ENCODE assay signal across 14 cellular contexts in genomic region chr2:16257001-16257724, GRCh38.
DNase-seq lines count a peak whose midpoint lies in the region; ATAC-seq and TF ChIP-seq lines count a peak whose summit lies in the region.
"Had no signal": no experiment of that assay in that cellular context is flagged by ENCODE, and none has a peak within 500 bp of the region (broad histone marks: within the 10 kb centered on the region; RNA-seq: fewer than 3 reads in every experiment).

No MANE protein-coding gene starts in this region.

- no peaks in the 10 kb centered on the region for H3K36me3 Mint-ChIP-seq in nephron progenitor cell (ENCODE audit: low read depth)

- H3K4me1 ChIP-seq in BLaER1 (peaks cover 13% of the 10 kb centered on the region; the same call in 1 of the 2 replicates), lower lobe of right lung (no peaks in the 10 kb centered on the region)

- H3K27ac ChIP-seq in BLaER1 (no peak overlapping the region), lower lobe of right lung (no peak overlapping the region)
- H3K27ac ChIP-seq: RWPE1 had no signal

- no peak for TF ChIP-seq CTCF in nephron progenitor cell (IDR thresholded peaks at IDR 0.05)
- TF ChIP-seq CTCF in lower lobe of right lung (IDR thresholded peaks at IDR 0.05) = no peak

- H3K9me3 ChIP-seq in BLaER1 (no peaks in the 10 kb centered on the region), lower lobe of right lung (no peaks in the 10 kb centered on the region)
- H3K9me3 ChIP-seq: HAP-1 had no signal

- intact Hi-C loops in lower lobe of right lung (cut with DNase I) = no loop called here

- peaks cover 6% of the 10 kb centered on the region for H3K27me3 Mint-ChIP-seq in nephron progenitor cell (ENCODE audit: low read depth, poor library complexity)

- ATAC-seq in lower lobe of right lung (no peak), HG03457 (IDR thresholded peaks at IDR 0.05; ENCODE audit: unreplicated experiment) (no peak)

- DNase-seq in GF-D8 (lab: John Stamatoyannopoulos, UW) = peak; percentile 2
- peak; percentile 54 for DNase-seq in RPMI8226
- DNase-seq in nephron progenitor cell = no peak
- no peak for DNase-seq in lower lobe of right lung
- DNase-seq in T1000 (lab: John Stamatoyannopoulos, UW) = no peak
- DNase-seq: DMS 273 treated with DMSO at 0.1 percent for 48 hours, NCI-H1930, NCI-H2171, NCI-H510A had no signal

- H3K27me3 ChIP-seq in BLaER1 (no peaks in the 10 kb centered on the region), lower lobe of right lung (ENCODE audit: low read depth) (no peaks in the 10 kb centered on the region)

- H3K4me2 ChIP-seq in BLaER1 = peak overlapping the region; percentile 25; the same call in 1 of the 2 replicates

- no peak overlapping the region for H3K4me3 Mint-ChIP-seq in nephron progenitor cell
- H3K4me3 Mint-ChIP-seq: B cell had no signal

- H3K9ac ChIP-seq in BLaER1 = no peak overlapping the region

- H3K36me3 ChIP-seq in BLaER1 (no peaks in the 10 kb centered on the region), lower lobe of right lung (no peaks in the 10 kb centered on the region)
- H3K36me3 ChIP-seq: HAP-1 had no signal

- no peaks in the 10 kb centered on the region for H4K20me1 ChIP-seq in BLaER1

- peak overlapping the region; percentile 25 for H3K27ac Mint-ChIP-seq in nephron progenitor cell
- H3K27ac Mint-ChIP-seq: B cell had no signal

- peaks cover 20% of the 10 kb centered on the region for H3K9me3 Mint-ChIP-seq in nephron progenitor cell

- H3K4me3 ChIP-seq in BLaER1 = no peak overlapping the region
- H3K4me3 ChIP-seq in lower lobe of right lung = no peak overlapping the region
- H3K4me3 ChIP-seq: HAP-1 had no signal

- peaks cover 54% of the 10 kb centered on the region for H3K4me1 Mint-ChIP-seq in nephron progenitor cell
- H3K4me1 Mint-ChIP-seq: B cell had no signal

Comparison
In these comparisons a context has a peak if more than half of its experiments do, and no peak if none do; other contexts are left out.
1. DNase-seq: peak in GF-D8 (single experiment) and RPMI8226 (single experiment); none in nephron progenitor cell (single experiment), lower lobe of right lung (single experiment) and T1000 (single experiment).